In genomic region chr3:8767667-8768363, GRCh38 we compare ENCODE assay signal across 1 cellular context.
TF ChIP-seq lines count a peak whose summit lies in the region.

No MANE protein-coding gene starts in this region.

TF ChIP-seq in K562, 482 proteins besides CTCF, POLR2A, EP300 and RAD21 (continued from another document):
- TF ChIP-seq ZNF280A (IDR thresholded peaks at IDR 0.05; ENCODE audit: low read depth, partially characterized antibody), result no peak
